In the genomic region with DNA sequence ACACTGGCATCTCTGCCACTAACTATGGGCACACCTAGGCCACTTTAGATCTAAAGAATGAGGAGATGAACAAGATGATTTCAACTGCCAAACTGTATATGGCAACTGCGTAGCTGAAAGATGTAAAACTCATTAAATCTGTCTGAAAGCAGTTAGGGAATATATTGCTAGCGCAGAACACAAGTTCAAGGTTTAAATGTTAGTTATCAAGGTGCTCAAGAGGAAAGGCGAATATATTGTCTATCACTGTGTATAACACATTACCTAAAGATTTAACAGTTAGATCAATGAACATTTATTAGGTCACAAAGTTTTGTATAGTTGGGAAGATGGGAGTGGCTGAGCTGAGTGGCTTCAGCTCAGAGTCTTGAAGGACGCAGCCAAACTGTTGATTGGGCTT, we compare ENCODE assay signal across 33 cellular contexts.
"Had no signal": no experiment of that assay in that cellular context is flagged by ENCODE, and none has a peak within 500 bp of the region (broad histone marks: within the 10 kb centered on the region; RNA-seq: fewer than 3 reads in every experiment).

No MANE protein-coding gene starts in this region.

- H3K4me1 Mint-ChIP-seq: activated T-helper 17 cell treated with anti-CD3 and anti-CD28 coated beads, Interleukin-2, amount 50 U/mL, for 72 hours; T-cell had no signal

- FAIRE-seq: endometrium, endothelial cell of umbilical vein, frontal cortex had no signal

- H3K36me3 Mint-ChIP-seq: activated naive CD8-positive, alpha-beta T cell; brain; T-cell had no signal

- H3K36me3 ChIP-seq: breast epithelium, cardiac muscle cell, colonic mucosa, esophagus squamous epithelium, heart left ventricle, WERI-Rb-1 had no signal

- H3K9me3 ChIP-seq: breast epithelium, colonic mucosa, esophagus squamous epithelium, heart left ventricle had no signal

- H3K4me3 ChIP-seq: breast epithelium, cardiac muscle cell, colonic mucosa, esophagus squamous epithelium, heart left ventricle had no signal

- DNase-seq: activated B cell treated with CpG ODN at 0.5 μM for 24 hours; activated CD4-positive, alpha-beta T cell treated with anti-CD3 and anti-CD28 coated beads for 48 hours; activated CD4-positive, alpha-beta T cell treated with anti-CD3 and anti-CD28 coated beads, Interleukin-2, amount 50 U/mL, for 1 hour; activated CD4-positive, alpha-beta T cell treated with anti-CD3 and anti-CD28 coated beads, Interleukin-2, amount 50 U/mL, for 48 hours; activated CD8-positive, alpha-beta memory T cell treated with anti-CD3 and anti-CD28 coated beads for 24 hours; activated CD8-positive, alpha-beta T cell treated with anti-CD3 and anti-CD28 coated beads for 36 hours; activated effector memory CD4-positive, alpha-beta T cell treated with Interleukin-2 at 50 U/mL for 16 hours; activated gamma-delta T cell treated with Interleukin-2 at 50 U/mL for 16 hours; activated naive CD4-positive, alpha-beta T cell treated with anti-CD3 and anti-CD28 coated beads, Interleukin-2, amount 50 U/mL, for 16 hours; activated naive CD4-positive, alpha-beta T cell treated with Interleukin-2 at 50 U/mL for 16 hours; activated T-cell treated with anti-CD3 and anti-CD28 coated beads, Interleukin-2, amount 50 U/mL, for 4 hours; amygdala; aorta; central memory CD4-positive, alpha-beta T cell; cerebellar nuclear complex; colonic mucosa; effector CD8-positive, alpha-beta T cell; esophagus squamous epithelium; heart left ventricle; T-cell; T-helper 9 cell; WERI-Rb-1 had no signal

- H3K27me3 ChIP-seq: breast epithelium, cardiac muscle cell, colonic mucosa, esophagus squamous epithelium, heart left ventricle had no signal

- H3K4me3 Mint-ChIP-seq: activated B cell treated with CpG ODN at 0.5 μM for 24 hours; activated CD8-positive, alpha-beta T cell treated with anti-CD3 and anti-CD28 coated beads for 36 hours; activated naive CD8-positive, alpha-beta T cell; activated T-cell treated with anti-CD3 and anti-CD28 coated beads, Interleukin-2, amount 50 U/mL, for 4 hours; activated T-helper 17 cell treated with anti-CD3 and anti-CD28 coated beads, Interleukin-2, amount 50 U/mL, for 72 hours; brain; T-cell; T-helper 1 cell treated with Interleukin-12 subunit alpha and Interleukin-12 subunit beta and Interleukin-4 antibody, amounts not matched to agents 30 μg/mL and 1 μg/mL, for 36 hours had no signal

- H3K27ac ChIP-seq: breast epithelium, cardiac muscle cell, colonic mucosa, epithelial cell of prostate, esophagus squamous epithelium, heart left ventricle, WERI-Rb-1 had no signal

- H3K4me1 ChIP-seq: breast epithelium, colonic mucosa, esophagus squamous epithelium had no signal

- ATAC-seq: activated CD4-positive, CD25-positive, alpha-beta regulatory T cell treated with anti-CD3 and anti-CD28 coated beads, Interleukin-2, amount 50 U/mL, for 24 hours; activated CD8-positive, alpha-beta T cell treated with anti-CD3 and anti-CD28 coated beads for 36 hours; activated T-cell treated with anti-CD3 and anti-CD28 coated beads, Interleukin-2, amount 50 U/mL, for 4 hours; activated T-helper 17 cell treated with anti-CD3 and anti-CD28 coated beads, Interleukin-2, amount 50 U/mL, for 72 hours; heart left ventricle; T-cell had no signal

- H3K27ac Mint-ChIP-seq: activated B cell treated with CpG ODN at 0.5 μM for 24 hours; activated CD8-positive, alpha-beta T cell treated with anti-CD3 and anti-CD28 coated beads for 36 hours; activated naive CD8-positive, alpha-beta T cell; activated T-helper 17 cell treated with anti-CD3 and anti-CD28 coated beads, Interleukin-2, amount 50 U/mL, for 72 hours; T-cell; T-helper 1 cell treated with Interleukin-12 subunit alpha and Interleukin-12 subunit beta and Interleukin-4 antibody, amounts not matched to agents 30 μg/mL and 1 μg/mL, for 36 hours had no signal

- H3K9me3 Mint-ChIP-seq: activated B cell treated with CpG ODN at 0.5 μM for 24 hours; activated CD8-positive, alpha-beta T cell treated with anti-CD3 and anti-CD28 coated beads for 36 hours; activated T-cell treated with anti-CD3 and anti-CD28 coated beads, Interleukin-2, amount 50 U/mL, for 4 hours; activated T-helper 17 cell treated with anti-CD3 and anti-CD28 coated beads, Interleukin-2, amount 50 U/mL, for 72 hours; brain; T-helper 1 cell treated with Interleukin-12 subunit alpha and Interleukin-12 subunit beta and Interleukin-4 antibody, amounts not matched to agents 30 μg/mL and 1 μg/mL, for 36 hours had no signal
